In the genomic region with DNA sequence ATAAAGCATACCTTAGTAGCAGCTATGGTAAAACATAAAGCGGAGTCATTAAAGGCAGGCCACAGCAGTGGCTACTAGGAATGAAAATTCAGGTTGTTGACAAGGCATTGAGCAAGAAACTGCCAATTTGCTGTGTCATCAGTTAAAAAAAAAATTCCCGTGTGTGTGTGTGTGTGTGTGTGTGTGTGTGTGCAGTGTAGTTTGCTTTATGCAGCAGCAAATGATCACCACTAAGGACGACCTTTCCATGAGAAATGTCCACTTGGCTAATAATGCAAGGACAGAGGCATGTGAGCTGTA, we compare ENCODE assay signal across 15 cellular contexts.
DNase-seq lines count a peak whose midpoint lies in the region; ATAC-seq and TF ChIP-seq lines count a peak whose summit lies in the region.
"Had no signal": no experiment of that assay in that cellular context is flagged by ENCODE, and none has a peak within 500 bp of the region (broad histone marks: within the 10 kb centered on the region; RNA-seq: fewer than 3 reads in every experiment).

No MANE protein-coding gene starts in this region.

- in situ Hi-C loops in astrocyte of the spinal cord (cut with HindIII; ENCODE audit: low sequenced_read_pairs): no loop called here

- H3K4me1 ChIP-seq in HEK293 (ENCODE audit: control insufficient read depth, insufficient read depth, low read length) (no peaks in the 10 kb centered on the region), upper lobe of right lung (no peaks in the 10 kb centered on the region)
- H3K4me1 ChIP-seq: testis had no signal

- peak; percentile 44 for ATAC-seq in upper lobe of right lung
- ATAC-seq: GM12878, left cardiac atrium had no signal

- H3K27ac ChIP-seq in HEK293 (ENCODE audit: extremely low read depth, low read depth, low read length): no peak overlapping the region
- H3K27ac ChIP-seq in upper lobe of right lung: no peak overlapping the region
- H3K27ac ChIP-seq: testis had no signal

- POLR2A ChIA-PET in HEK293 (lab: Yijun Ruan, JAX): no interaction called here
- POLR2A ChIA-PET in GM10248 (lab: Yijun Ruan, JAX): no interaction called here

- DNase-seq in astrocyte of the spinal cord (ENCODE audit: low read depth, low spot score) (peak; percentile 65), islet precursor cell (peak; percentile 56), upper lobe of right lung (no peak), GM10248 (ENCODE audit: extremely low spot score) (no peak), NCI-H2171 treated with DMSO at 0.1 percent for 48 hours (lab: John Stamatoyannopoulos, UW) (no peak), MV-4-11 (lab: John Stamatoyannopoulos, UW) (no peak)
- DNase-seq: DMS153, left cardiac atrium, MG63, NCI-H526 treated with DMSO at 0.1 percent for 48 hours, nephron progenitor cell, testis had no signal

- H3K9me3 ChIP-seq in HEK293 (ENCODE audit: control insufficient read depth, insufficient read depth, low read depth, low read length) (no peaks in the 10 kb centered on the region), upper lobe of right lung (no peaks in the 10 kb centered on the region)
- H3K9me3 ChIP-seq: MG63, testis had no signal

- H3K27me3 ChIP-seq in upper lobe of right lung: no peaks in the 10 kb centered on the region
- H3K27me3 ChIP-seq: MG63, testis had no signal

- CTCF ChIA-PET in HEK293 (lab: Yijun Ruan, JAX): interaction anchor here (0.6 to 1.0 kb wide), 2 partner anchors 8 to 92 kb away, joined by 3 to 6 read pairs; no protein-coding TSS in a partner anchor
- CTCF ChIA-PET in GM10248 (lab: Yijun Ruan, JAX): interaction anchor here (2.0 kb wide), 1 partner anchor 14 kb away, joined by 9 read pairs; no protein-coding TSS in a partner anchor

- TF ChIP-seq CTCF in HEK293 (tag by site-specific recombination; IDR thresholded peaks at IDR 0.05) (no peak), astrocyte of the spinal cord (IDR thresholded peaks at IDR 0.05; ENCODE audit: low read depth, low read length) (no peak), upper lobe of right lung (IDR thresholded peaks at IDR 0.05) (no peak), GM10248 (IDR thresholded peaks at IDR 0.05; ENCODE audit: control extremely low read depth, extremely low read depth, low read depth, missing control alignments) (no peak)

- no peaks in the 10 kb centered on the region for H3K36me3 ChIP-seq in HEK293 (ENCODE audit: control insufficient read depth in 2 of 2, insufficient read depth in 1 of 2, low read length in 2 of 2)
- H3K36me3 ChIP-seq in upper lobe of right lung: no peaks in the 10 kb centered on the region
- H3K36me3 ChIP-seq: MG63 had no signal

- H3K4me3 ChIP-seq in HEK293 (ENCODE audit: low read depth, low read length) (no peak overlapping the region), astrocyte of the spinal cord (ENCODE audit: low read depth, low read length) (no peak overlapping the region), upper lobe of right lung (no peak overlapping the region)
- H3K4me3 ChIP-seq: GM12878, MG63, smooth muscle cell, testis had no signal

- intact Hi-C loops in upper lobe of right lung (cut with DNase I): no loop called here

TF ChIP-seq in HEK293, 187 proteins besides CTCF, POLR2A, EP300 and RAD21:
- no peak for TF ChIP-seq ZNF416 (tag by site-specific recombination; IDR thresholded peaks at IDR 0.05)
- TF ChIP-seq ZNF169 (tag by site-specific recombination; IDR thresholded peaks at IDR 0.05): no peak
- TF ChIP-seq, protein P1, sequence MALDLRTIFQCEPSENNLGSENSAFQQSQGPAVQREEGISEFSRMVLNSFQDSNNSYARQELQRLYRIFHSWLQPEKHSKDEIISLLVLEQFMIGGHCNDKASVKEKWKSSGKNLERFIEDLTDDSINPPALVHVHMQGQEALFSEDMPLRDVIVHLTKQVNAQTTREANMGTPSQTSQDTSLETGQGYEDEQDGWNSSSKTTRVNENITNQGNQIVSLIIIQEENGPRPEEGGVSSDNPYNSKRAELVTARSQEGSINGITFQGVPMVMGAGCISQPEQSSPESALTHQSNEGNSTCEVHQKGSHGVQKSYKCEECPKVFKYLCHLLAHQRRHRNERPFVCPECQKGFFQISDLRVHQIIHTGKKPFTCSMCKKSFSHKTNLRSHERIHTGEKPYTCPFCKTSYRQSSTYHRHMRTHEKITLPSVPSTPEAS (tag by site-specific recombination; IDR thresholded peaks at IDR 0.05): 0 out of 2 replicates have a peak, but pooled peaks have one; percentile 11

Comparison
In these comparisons a context has a peak if more than half of its experiments do, and no peak if none do; other contexts are left out.
1. DNase-seq: peak in astrocyte of the spinal cord (single experiment) and islet precursor cell (single experiment); none in upper lobe of right lung (single experiment), GM10248 (single experiment), NCI-H2171 treated with DMSO at 0.1 percent for 48 hours (single experiment) and MV-4-11 (single experiment).